1 cellular context compared by ENCODE assay signal in genomic region chr13:58340895-58341294, GRCh38.
TF ChIP-seq lines count a peak whose summit lies in the region.

No MANE protein-coding gene starts in this region.

TF ChIP-seq in HepG2, 621 proteins besides CTCF, POLR2A, EP300 and RAD21 (continued from another document):
- TF ChIP-seq AHDC1 (CRISPR knock-in tag; IDR thresholded peaks at IDR 0.05; ENCODE audit: borderline replicate concordance) (peak; percentile 39; the same call in 1 of the 2 replicates), ZMYM4 (CRISPR knock-in tag; IDR thresholded peaks at IDR 0.05) (peak; percentile 44; the same call in 1 of the 2 replicates), ZNF3 (CRISPR knock-in tag; IDR thresholded peaks at IDR 0.05) (no peak), TFDP2 (CRISPR knock-in tag; IDR thresholded peaks at IDR 0.05) (no peak), ZNF761 (CRISPR knock-in tag; conservative IDR thresholded peaks at IDR 0.05) (no peak), GLMP (CRISPR knock-in tag; IDR thresholded peaks at IDR 0.05; ENCODE audit: borderline replicate concordance) (no peak), ZMAT5 (CRISPR knock-in tag; IDR thresholded peaks at IDR 0.05; ENCODE audit: borderline replicate concordance, low read depth) (no peak), NR2F6 (IDR thresholded peaks at IDR 0.05) (peak; percentile 18; the same call in 1 of the 2 replicates), NR2F6 (CRISPR knock-in tag; IDR thresholded peaks at IDR 0.05) (no peak), ZNF20 (CRISPR knock-in tag; IDR thresholded peaks at IDR 0.05) (no peak), ZNF124 (CRISPR knock-in tag; IDR thresholded peaks at IDR 0.05) (no peak), ZBTB39 (CRISPR knock-in tag; IDR thresholded peaks at IDR 0.05) (no peak), JDP2 (CRISPR knock-in tag; IDR thresholded peaks at IDR 0.05; ENCODE audit: borderline replicate concordance) (no peak), HOXA9 (CRISPR knock-in tag; IDR thresholded peaks at IDR 0.05; ENCODE audit: borderline replicate concordance) (no peak), ZNF329 (CRISPR knock-in tag; IDR thresholded peaks at IDR 0.05; ENCODE audit: low read depth) (no peak), MAF1 (CRISPR knock-in tag; IDR thresholded peaks at IDR 0.05; ENCODE audit: borderline replicate concordance) (no peak), ZNF253 (CRISPR knock-in tag; IDR thresholded peaks at IDR 0.05; ENCODE audit: borderline replicate concordance) (no peak), NR3C1 (CRISPR knock-in tag; IDR thresholded peaks at IDR 0.05) (no peak)
